ENCODE assay signal across 10 cellular contexts in genomic region chr18:23229472-23229871, GRCh38.
DNase-seq lines count a peak whose midpoint lies in the region; ATAC-seq, FAIRE-seq and TF ChIP-seq lines count a peak whose summit lies in the region.
"Had no signal": no experiment of that assay in that cellular context is flagged by ENCODE, and none has a peak within 500 bp of the region (broad histone marks: within the 10 kb centered on the region; RNA-seq: fewer than 3 reads in every experiment).

No MANE protein-coding gene starts in this region.

- H3K4me1 ChIP-seq in DOHH2 (ENCODE audit: control insufficient read depth, low read length), result peaks cover 89% of the 10 kb centered on the region
- peaks cover 8 to 81% (median 60%) of the 10 kb centered on the region in 6 donors for H3K4me1 ChIP-seq in spleen
- H3K4me1 ChIP-seq: prostate gland had no signal

- H3K9me2 ChIP-seq in DOHH2 (replicated peaks; ENCODE audit: control insufficient read depth, low read length), result no peaks in the 10 kb centered on the region

- no peaks in the 10 kb centered on the region for H3K27me3 ChIP-seq in DOHH2 (ENCODE audit: control insufficient read depth, low read length)
- H3K27me3 ChIP-seq in dorsolateral prefrontal cortex, result no peaks in the 10 kb centered on the region
- no peaks in the 10 kb centered on the region for H3K27me3 ChIP-seq in spleen (replicated peaks in 1 of 7)

- ATAC-seq in HG03139 (IDR thresholded peaks at IDR 0.05; ENCODE audit: unreplicated experiment), result no peak

- TF ChIP-seq POLR2A in spleen (IDR thresholded peaks at IDR 0.05), result no peak

- DNase-seq in NAMALWA (ENCODE audit: low spot score) (peak; percentile 27), dorsolateral prefrontal cortex (no peak), spleen (no peak), D721Med (ENCODE audit: insufficient read length, low spot score) (no peak), globus pallidus (ENCODE audit: low spot score) (no peak)
- DNase-seq: activated naive CD4-positive, alpha-beta T cell treated with Interleukin-2 at 50 U/mL for 16 hours had no signal

- H4K20me1 ChIP-seq in DOHH2 (ENCODE audit: control insufficient read depth, insufficient read depth, low read depth, low read length), result no peaks in the 10 kb centered on the region

- H3K9me3 ChIP-seq in DOHH2 (ENCODE audit: control insufficient read depth, insufficient read depth, low read length) (no peaks in the 10 kb centered on the region), spleen (no peaks in the 10 kb centered on the region)
- H3K9me3 ChIP-seq: prostate gland had no signal

- peak overlapping the region; percentile 78 for H3K4me2 ChIP-seq in DOHH2 (ENCODE audit: low read length)

- intact Hi-C loops in dorsolateral prefrontal cortex (cut with DNase I) (no loop called here), spleen (cut with DNase I; ENCODE audit: low total_unique reads) (no loop called here)

- H3K36me3 ChIP-seq in DOHH2 (ENCODE audit: control insufficient read depth, low read length), result peaks cover 7% of the 10 kb centered on the region
- H3K36me3 ChIP-seq in spleen, result no peaks in the 10 kb centered on the region
- H3K36me3 ChIP-seq: prostate gland had no signal

- peaks cover 25% of the 10 kb centered on the region for H3F3A ChIP-seq in DOHH2 (ENCODE audit: control insufficient read depth, insufficient read depth)

- H3K4me3 ChIP-seq in DOHH2 (ENCODE audit: low read length), result peak overlapping the region; percentile 49
- no peak overlapping the region for H3K4me3 ChIP-seq in dorsolateral prefrontal cortex
- H3K4me3 ChIP-seq in spleen, result no peak overlapping the region
- H3K4me3 ChIP-seq: prostate gland had no signal

- peak overlapping the region; percentile 93 for H3K27ac ChIP-seq in DOHH2 (ENCODE audit: low read depth, low read length)
- peak overlapping the region in 32 of 59 donors; percentile 18 to 86 (median 59) for H3K27ac ChIP-seq in dorsolateral prefrontal cortex
- peak overlapping the region in 5 of 8 donors; percentile 5 to 69 (median 32) for H3K27ac ChIP-seq in spleen
- H3K27ac ChIP-seq: prostate gland had no signal

- no peak for TF ChIP-seq CTCF in DOHH2 (IDR thresholded peaks at IDR 0.05; ENCODE audit: low read depth, low read length, poor library complexity, severe bottlenecking)
- no peak for TF ChIP-seq CTCF in dorsolateral prefrontal cortex (IDR thresholded peaks at IDR 0.05 in 54 of 56, conservative IDR thresholded peaks at IDR 0.05 in 2 of 56; ENCODE audit: low read depth in 1 of 56, partially characterized antibody in 56 of 56)
- TF ChIP-seq CTCF in spleen (IDR thresholded peaks at IDR 0.05 in 8 of 11, conservative IDR thresholded peaks at IDR 0.05 in 3 of 11), result no peak
- no peak for TF ChIP-seq CTCF in D721Med (IDR thresholded peaks at IDR 0.05; ENCODE audit: insufficient read depth, missing control alignments)

- WGBS in spleen, 5 donors, result 61 to 75% (median 68%) methylated on average over 3 of the region's 3 CpGs

- FAIRE-seq in D721Med (lab: Jason Lieb, UNC), result no peak
- FAIRE-seq: G401.6 had no signal

- no peaks in the 10 kb centered on the region for H3K79me2 ChIP-seq in DOHH2 (ENCODE audit: control insufficient read depth, low read length)

Comparison
In these comparisons a context has a peak if more than half of its experiments do, and no peak if none do; other contexts are left out.
1. H3K27ac ChIP-seq: peak in every context shown above with its lines; median percentile 93 in DOHH2; 59 in dorsolateral prefrontal cortex; 32 in spleen.